Comparison of ENCODE assay signal across 2 cellular contexts in genomic region chr17:81285179-81285878, GRCh38.
TF ChIP-seq lines count a peak whose summit lies in the region.

No MANE protein-coding gene starts in this region.

TF ChIP-seq in HCT116, 20 proteins besides CTCF, POLR2A, EP300 and RAD21:
- TF ChIP-seq EZH2phosphoT487 (IDR thresholded peaks at IDR 0.05; ENCODE audit: borderline replicate concordance) (no peak), CEBPB (IDR thresholded peaks at IDR 0.05; ENCODE audit: low read depth) (no peak), FOSL1 (IDR thresholded peaks at IDR 0.05; ENCODE audit: low read depth) (no peak), SRF (IDR thresholded peaks at IDR 0.05; ENCODE audit: low read depth) (no peak), ATF3 (IDR thresholded peaks at IDR 0.05) (no peak), EZH2 (IDR thresholded peaks at IDR 0.05) (no peak)
TF ChIP-seq in HCT116: peak in this region for 0.

TF ChIP-seq in endothelial cell of umbilical vein, 7 proteins besides CTCF, POLR2A, EP300 and RAD21:
- peak; percentile 85 for TF ChIP-seq MYC (IDR thresholded peaks at IDR 0.05; ENCODE audit: low read depth, low read length)
- TF ChIP-seq MAX (IDR thresholded peaks at IDR 0.05; ENCODE audit: insufficient read depth, insufficient read length), result peak; percentile 70
- no peak for TF ChIP-seq EZH2 (IDR thresholded peaks at IDR 0.05; ENCODE audit: borderline replicate concordance, low read depth, low read length, severe bottlenecking)
- TF ChIP-seq JUN (IDR thresholded peaks at IDR 0.05; ENCODE audit: borderline replicate concordance, insufficient read depth, insufficient read length, low read depth), result no peak
- TF ChIP-seq POLR2AphosphoS5 (IDR thresholded peaks at IDR 0.05; ENCODE audit: insufficient read depth, low read depth, low read length), result peak; percentile 93
